In genomic region chr10:70815504-70816219, GRCh38 we compare ENCODE assay signal across 1 cellular context.
A peak's percentile ranks its signal among the peaks of the same experiment; 100 is the strongest.
TF ChIP-seq lines count a peak whose summit lies in the region.

SGPL1 (plus strand) TSS chr10:70815948; CDS start chr10:70816854, 906 bp downstream.

TF ChIP-seq in GM12878, 131 proteins besides CTCF, POLR2A, EP300 and RAD21 (continued from another document and continues in another):
- TF ChIP-seq ZNF687 (IDR thresholded peaks at IDR 0.05) (peak; percentile 70), IRF4 (IDR thresholded peaks at IDR 0.05; ENCODE audit: low read depth, low read length) (no peak), NFIC (IDR thresholded peaks at IDR 0.05; ENCODE audit: low read depth, low read length) (no peak), ZNF592 (IDR thresholded peaks at IDR 0.05) (peak; percentile 85), ZNF622 (IDR thresholded peaks at IDR 0.05) (no peak), IRF3 (IDR thresholded peaks at IDR 0.05) (no peak; the same call in 1 of the 2 replicates), BHLHE40 (IDR thresholded peaks at IDR 0.05; ENCODE audit: borderline replicate concordance in 1 of 2, low read depth in 2 of 2, low read length in 1 of 2) (peak; percentile 52 to 88; a peak in 3 of 4 replicates), ATF3 (IDR thresholded peaks at IDR 0.05; ENCODE audit: borderline replicate concordance, extremely low read depth, low read depth, low read length) (no peak), NFXL1 (IDR thresholded peaks at IDR 0.05; ENCODE audit: borderline replicate concordance) (no peak), SREBF1 (IDR thresholded peaks at IDR 0.05; ENCODE audit: low read length) (no peak), CHD1 (IDR thresholded peaks at IDR 0.05; ENCODE audit: low read depth, low read length) (no peak), SMARCA5 (IDR thresholded peaks at IDR 0.05) (peak; percentile 98), ESRRA (IDR thresholded peaks at IDR 0.05; ENCODE audit: low read length) (no peak), USF1 (IDR thresholded peaks at IDR 0.05; ENCODE audit: borderline replicate concordance, extremely low read length, insufficient read depth, low read depth, low read length) (no peak), ZNF207 (IDR thresholded peaks at IDR 0.05; ENCODE audit: borderline replicate concordance) (peak; percentile 88; the same call in 1 of the 2 replicates), USF2 (IDR thresholded peaks at IDR 0.05; ENCODE audit: borderline replicate concordance, low read depth, low read length) (no peak), RAD51 (IDR thresholded peaks at IDR 0.05) (no peak), TCF3 (IDR thresholded peaks at IDR 0.05; ENCODE audit: borderline replicate concordance, insufficient read depth, low read depth, low read length) (0 out of 2 replicates have a peak, but pooled peaks have one; percentile 25), REST (IDR thresholded peaks at IDR 0.05; ENCODE audit: low read depth, low read length) (no peak), BACH1 (IDR thresholded peaks at IDR 0.05; ENCODE audit: borderline replicate concordance) (peak; percentile 83), ZNF24 (IDR thresholded peaks at IDR 0.05) (0 out of 2 replicates have a peak, but pooled peaks have one; percentile 49), IKZF1 (conservative IDR thresholded peaks at IDR 0.05) (peak; percentile 68), STAT3 (IDR thresholded peaks at IDR 0.05; ENCODE audit: low read depth, low read length) (no peak), NR2F1 (conservative IDR thresholded peaks at IDR 0.05) (peak; percentile 62; the same call in 1 of the 2 replicates), PAX5 (IDR thresholded peaks at IDR 0.05; ENCODE audit: borderline replicate concordance, low read depth, low read length) (no peak), RELA (IDR thresholded peaks at IDR 0.05; ENCODE audit: borderline replicate concordance, partially characterized antibody) (peak; percentile 80)
- TF ChIP-seq, protein P1, sequence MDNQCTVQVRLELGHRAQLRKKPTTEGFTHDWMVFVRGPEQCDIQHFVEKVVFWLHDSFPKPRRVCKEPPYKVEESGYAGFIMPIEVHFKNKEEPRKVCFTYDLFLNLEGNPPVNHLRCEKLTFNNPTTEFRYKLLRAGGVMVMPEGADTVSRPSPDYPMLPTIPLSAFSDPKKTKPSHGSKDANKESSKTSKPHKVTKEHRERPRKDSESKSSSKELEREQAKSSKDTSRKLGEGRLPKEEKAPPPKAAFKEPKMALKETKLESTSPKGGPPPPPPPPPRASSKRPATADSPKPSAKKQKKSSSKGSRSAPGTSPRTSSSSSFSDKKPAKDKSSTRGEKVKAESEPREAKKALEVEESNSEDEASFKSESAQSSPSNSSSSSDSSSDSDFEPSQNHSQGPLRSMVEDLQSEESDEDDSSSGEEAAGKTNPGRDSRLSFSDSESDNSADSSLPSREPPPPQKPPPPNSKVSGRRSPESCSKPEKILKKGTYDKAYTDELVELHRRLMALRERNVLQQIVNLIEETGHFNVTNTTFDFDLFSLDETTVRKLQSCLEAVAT (IDR thresholded peaks at IDR 0.05), result no peak
- TF ChIP-seq, protein P2, sequence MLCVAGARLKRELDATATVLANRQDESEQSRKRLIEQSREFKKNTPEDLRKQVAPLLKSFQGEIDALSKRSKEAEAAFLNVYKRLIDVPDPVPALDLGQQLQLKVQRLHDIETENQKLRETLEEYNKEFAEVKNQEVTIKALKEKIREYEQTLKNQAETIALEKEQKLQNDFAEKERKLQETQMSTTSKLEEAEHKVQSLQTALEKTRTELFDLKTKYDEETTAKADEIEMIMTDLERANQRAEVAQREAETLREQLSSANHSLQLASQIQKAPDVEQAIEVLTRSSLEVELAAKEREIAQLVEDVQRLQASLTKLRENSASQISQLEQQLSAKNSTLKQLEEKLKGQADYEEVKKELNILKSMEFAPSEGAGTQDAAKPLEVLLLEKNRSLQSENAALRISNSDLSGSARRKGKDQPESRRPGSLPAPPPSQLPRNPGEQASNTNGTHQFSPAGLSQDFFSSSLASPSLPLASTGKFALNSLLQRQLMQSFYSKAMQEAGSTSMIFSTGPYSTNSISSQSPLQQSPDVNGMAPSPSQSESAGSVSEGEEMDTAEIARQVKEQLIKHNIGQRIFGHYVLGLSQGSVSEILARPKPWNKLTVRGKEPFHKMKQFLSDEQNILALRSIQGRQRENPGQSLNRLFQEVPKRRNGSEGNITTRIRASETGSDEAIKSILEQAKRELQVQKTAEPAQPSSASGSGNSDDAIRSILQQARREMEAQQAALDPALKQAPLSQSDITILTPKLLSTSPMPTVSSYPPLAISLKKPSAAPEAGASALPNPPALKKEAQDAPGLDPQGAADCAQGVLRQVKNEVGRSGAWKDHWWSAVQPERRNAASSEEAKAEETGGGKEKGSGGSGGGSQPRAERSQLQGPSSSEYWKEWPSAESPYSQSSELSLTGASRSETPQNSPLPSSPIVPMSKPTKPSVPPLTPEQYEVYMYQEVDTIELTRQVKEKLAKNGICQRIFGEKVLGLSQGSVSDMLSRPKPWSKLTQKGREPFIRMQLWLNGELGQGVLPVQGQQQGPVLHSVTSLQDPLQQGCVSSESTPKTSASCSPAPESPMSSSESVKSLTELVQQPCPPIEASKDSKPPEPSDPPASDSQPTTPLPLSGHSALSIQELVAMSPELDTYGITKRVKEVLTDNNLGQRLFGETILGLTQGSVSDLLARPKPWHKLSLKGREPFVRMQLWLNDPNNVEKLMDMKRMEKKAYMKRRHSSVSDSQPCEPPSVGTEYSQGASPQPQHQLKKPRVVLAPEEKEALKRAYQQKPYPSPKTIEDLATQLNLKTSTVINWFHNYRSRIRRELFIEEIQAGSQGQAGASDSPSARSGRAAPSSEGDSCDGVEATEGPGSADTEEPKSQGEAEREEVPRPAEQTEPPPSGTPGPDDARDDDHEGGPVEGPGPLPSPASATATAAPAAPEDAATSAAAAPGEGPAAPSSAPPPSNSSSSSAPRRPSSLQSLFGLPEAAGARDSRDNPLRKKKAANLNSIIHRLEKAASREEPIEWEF (IDR thresholded peaks at IDR 0.05; ENCODE audit: insufficient replicate concordance, low read depth, low read length), result no peak
- TF ChIP-seq, protein P3, sequence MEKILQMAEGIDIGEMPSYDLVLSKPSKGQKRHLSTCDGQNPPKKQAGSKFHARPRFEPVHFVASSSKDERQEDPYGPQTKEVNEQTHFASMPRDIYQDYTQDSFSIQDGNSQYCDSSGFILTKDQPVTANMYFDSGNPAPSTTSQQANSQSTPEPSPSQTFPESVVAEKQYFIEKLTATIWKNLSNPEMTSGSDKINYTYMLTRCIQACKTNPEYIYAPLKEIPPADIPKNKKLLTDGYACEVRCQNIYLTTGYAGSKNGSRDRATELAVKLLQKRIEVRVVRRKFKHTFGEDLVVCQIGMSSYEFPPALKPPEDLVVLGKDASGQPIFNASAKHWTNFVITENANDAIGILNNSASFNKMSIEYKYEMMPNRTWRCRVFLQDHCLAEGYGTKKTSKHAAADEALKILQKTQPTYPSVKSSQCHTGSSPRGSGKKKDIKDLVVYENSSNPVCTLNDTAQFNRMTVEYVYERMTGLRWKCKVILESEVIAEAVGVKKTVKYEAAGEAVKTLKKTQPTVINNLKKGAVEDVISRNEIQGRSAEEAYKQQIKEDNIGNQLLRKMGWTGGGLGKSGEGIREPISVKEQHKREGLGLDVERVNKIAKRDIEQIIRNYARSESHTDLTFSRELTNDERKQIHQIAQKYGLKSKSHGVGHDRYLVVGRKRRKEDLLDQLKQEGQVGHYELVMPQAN (conservative IDR thresholded peaks at IDR 0.05), result peak; percentile 50
